21 cellular contexts compared by ENCODE assay signal in genomic region chr10:79255007-79255507, GRCh38.
DNase-seq lines count a peak whose midpoint lies in the region; ATAC-seq lines count a peak whose summit lies in the region.
"Had no signal": no experiment of that assay in that cellular context is flagged by ENCODE, and none has a peak within 500 bp of the region (broad histone marks: within the 10 kb centered on the region; RNA-seq: fewer than 3 reads in every experiment).

No MANE protein-coding gene starts in this region.

- no peaks in the 10 kb centered on the region for H3K9me3 Mint-ChIP-seq in activated naive CD8-positive, alpha-beta T cell treated with anti-CD3 and anti-CD28 coated beads, Interleukin-2, amount 50 U/mL, for 24 hours
- H3K9me3 Mint-ChIP-seq in activated naive CD8-positive, alpha-beta T cell treated with anti-CD3 and anti-CD28 coated beads for 36 hours = no peaks in the 10 kb centered on the region
- H3K9me3 Mint-ChIP-seq: activated CD4-positive, alpha-beta memory T cell treated with anti-CD3 and anti-CD28 coated beads, Interleukin-2, amount 10 ng/mL, durations not matched to agents 7 days and 5 days; activated T-cell treated with anti-CD3 and anti-CD28 coated beads, Interleukin-2, amount 50 U/mL, for 4 hours; CD4-positive, alpha-beta memory T cell; dendritic cell treated with granulocyte-macrophage colony-stimulating factor and Interleukin-4, amounts not matched to agents 40 ng/mL and 50 ng/mL, for 4 days; naive thymus-derived CD8-positive, alpha-beta T cell had no signal

- no peak overlapping the region for H3K4me3 Mint-ChIP-seq in activated naive CD8-positive, alpha-beta T cell treated with anti-CD3 and anti-CD28 coated beads, Interleukin-2, amount 50 U/mL, for 24 hours
- no peak overlapping the region for H3K4me3 Mint-ChIP-seq in activated naive CD8-positive, alpha-beta T cell treated with anti-CD3 and anti-CD28 coated beads for 36 hours
- H3K4me3 Mint-ChIP-seq: activated CD4-positive, alpha-beta memory T cell treated with anti-CD3 and anti-CD28 coated beads, Interleukin-2, amount 10 ng/mL, durations not matched to agents 7 days and 5 days; activated naive CD8-positive, alpha-beta T cell; activated T-cell treated with anti-CD3 and anti-CD28 coated beads, Interleukin-2, amount 50 U/mL, for 4 hours; CD4-positive, alpha-beta memory T cell; dendritic cell treated with granulocyte-macrophage colony-stimulating factor and Interleukin-4, amounts not matched to agents 40 ng/mL and 50 ng/mL, for 4 days; naive thymus-derived CD8-positive, alpha-beta T cell had no signal

- peak overlapping the region; percentile 5 for H3K27ac Mint-ChIP-seq in activated naive CD8-positive, alpha-beta T cell treated with anti-CD3 and anti-CD28 coated beads, Interleukin-2, amount 50 U/mL, for 24 hours
- no peak overlapping the region for H3K27ac Mint-ChIP-seq in activated naive CD8-positive, alpha-beta T cell treated with anti-CD3 and anti-CD28 coated beads for 36 hours
- H3K27ac Mint-ChIP-seq: activated CD4-positive, alpha-beta memory T cell treated with anti-CD3 and anti-CD28 coated beads, Interleukin-2, amount 10 ng/mL, durations not matched to agents 7 days and 5 days; activated naive CD8-positive, alpha-beta T cell; dendritic cell treated with granulocyte-macrophage colony-stimulating factor and Interleukin-4, amounts not matched to agents 40 ng/mL and 50 ng/mL, for 4 days; naive thymus-derived CD8-positive, alpha-beta T cell had no signal

- peak; percentile 44 for ATAC-seq in activated naive CD8-positive, alpha-beta T cell treated with anti-CD3 and anti-CD28 coated beads, Interleukin-2, amount 50 U/mL, for 24 hours
- ATAC-seq in GM19328 (IDR thresholded peaks at IDR 0.05; ENCODE audit: unreplicated experiment) (no peak), GM21737 (IDR thresholded peaks at IDR 0.05; ENCODE audit: unreplicated experiment) (no peak)
- ATAC-seq: activated T-cell treated with anti-CD3 and anti-CD28 coated beads, Interleukin-2, amount 50 U/mL, for 4 hours; naive thymus-derived CD8-positive, alpha-beta T cell had no signal

- H3K27me3 ChIP-seq in layer of hippocampus (ENCODE audit: control insufficient read depth, insufficient read depth, low read length) = no peaks in the 10 kb centered on the region
- H3K27me3 ChIP-seq: brain microvascular endothelial cell had no signal

- H3K27me3 Mint-ChIP-seq in activated naive CD8-positive, alpha-beta T cell treated with anti-CD3 and anti-CD28 coated beads, Interleukin-2, amount 50 U/mL, for 24 hours = no peaks in the 10 kb centered on the region
- no peaks in the 10 kb centered on the region for H3K27me3 Mint-ChIP-seq in activated naive CD8-positive, alpha-beta T cell treated with anti-CD3 and anti-CD28 coated beads for 36 hours
- H3K27me3 Mint-ChIP-seq: activated CD4-positive, alpha-beta memory T cell treated with anti-CD3 and anti-CD28 coated beads, Interleukin-2, amount 10 ng/mL, durations not matched to agents 7 days and 5 days; activated naive CD8-positive, alpha-beta T cell; CD4-positive, alpha-beta memory T cell; dendritic cell treated with granulocyte-macrophage colony-stimulating factor and Interleukin-4, amounts not matched to agents 40 ng/mL and 50 ng/mL, for 4 days; naive thymus-derived CD8-positive, alpha-beta T cell had no signal

- no peak for DNase-seq in activated naive CD8-positive, alpha-beta T cell treated with anti-CD3 and anti-CD28 coated beads, Interleukin-2, amount 50 U/mL, for 24 hours
- no peak for DNase-seq in activated naive CD8-positive, alpha-beta T cell treated with anti-CD3 and anti-CD28 coated beads for 36 hours
- DNase-seq in NCI-H2171 treated with DMSO at 0.1 percent for 48 hours (lab: John Stamatoyannopoulos, UW) (peak; percentile 92), HT-29 (ENCODE audit: low spot score) (no peak), iPS-NIHi7 (ENCODE audit: extremely low spot score) (no peak)
- DNase-seq: activated CD4-positive, alpha-beta memory T cell treated with anti-CD3 and anti-CD28 coated beads, Interleukin-2, amount 10 ng/mL, durations not matched to agents 7 days and 5 days; activated T-cell treated with anti-CD3 and anti-CD28 coated beads, Interleukin-2, amount 50 U/mL, for 4 hours; brain microvascular endothelial cell; CD4-positive, alpha-beta memory T cell; DND-41; naive thymus-derived CD8-positive, alpha-beta T cell; NCI-H1048; NCI-H82; stimulated activated CD4-positive, alpha-beta T cell treated with anti-CD3 and anti-CD28 coated beads, Interleukin-4, amount 100 ng/mL, for 4 hours; stimulated activated CD8-positive, alpha-beta memory T cell treated with anti-CD3 and anti-CD28 coated beads, Interleukin-4, amount 100 ng/mL, for 48 hours; trophoblast cell had no signal

- H3K36me3 Mint-ChIP-seq in activated naive CD8-positive, alpha-beta T cell treated with anti-CD3 and anti-CD28 coated beads, Interleukin-2, amount 50 U/mL, for 24 hours (ENCODE audit: low read depth) = no peaks in the 10 kb centered on the region
- no peaks in the 10 kb centered on the region for H3K36me3 Mint-ChIP-seq in activated naive CD8-positive, alpha-beta T cell treated with anti-CD3 and anti-CD28 coated beads for 36 hours
- H3K36me3 Mint-ChIP-seq: activated naive CD8-positive, alpha-beta T cell had no signal

- peak overlapping the region; percentile 2 for H3K27ac ChIP-seq in layer of hippocampus (ENCODE audit: low read depth, low read length)
- H3K27ac ChIP-seq: brain microvascular endothelial cell had no signal

- peaks cover 23% of the 10 kb centered on the region for H3K4me1 Mint-ChIP-seq in activated naive CD8-positive, alpha-beta T cell treated with anti-CD3 and anti-CD28 coated beads, Interleukin-2, amount 50 U/mL, for 24 hours
- peaks cover 15% of the 10 kb centered on the region for H3K4me1 Mint-ChIP-seq in activated naive CD8-positive, alpha-beta T cell treated with anti-CD3 and anti-CD28 coated beads for 36 hours
